Comparison of ENCODE assay signal across 23 cellular contexts in the genomic region with DNA sequence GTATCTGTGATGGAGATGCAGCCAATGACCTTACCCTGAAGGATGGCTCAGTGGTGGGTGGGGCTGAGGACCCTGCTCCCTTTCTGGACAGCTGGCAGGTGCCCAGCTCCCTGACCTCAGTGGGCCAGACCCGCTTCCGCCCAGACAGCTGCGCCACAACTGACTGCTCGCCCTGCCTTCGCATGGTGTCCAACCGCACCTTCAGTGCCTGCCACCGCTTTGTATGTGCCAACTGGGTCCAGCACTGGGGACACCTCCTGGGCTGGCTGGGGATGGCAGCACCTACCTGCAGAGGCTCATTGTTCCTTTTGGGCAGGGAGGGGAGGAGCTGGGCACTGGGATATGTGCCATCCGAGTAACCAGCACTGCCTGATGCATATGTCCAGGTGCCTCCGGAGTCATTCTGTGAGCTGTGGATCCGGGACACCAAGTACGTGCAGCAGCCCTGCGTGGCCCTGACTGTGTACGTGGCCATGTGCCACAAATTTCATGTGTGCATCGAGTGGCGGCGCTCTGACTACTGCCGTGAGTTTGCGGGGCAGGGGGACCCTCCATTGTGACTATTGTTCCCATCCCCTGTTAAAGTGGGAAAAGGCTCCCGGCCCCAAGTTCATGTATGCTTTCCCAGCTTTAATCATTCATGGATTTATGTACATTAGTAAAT.
"Had no signal": no experiment of that assay in that cellular context is flagged by ENCODE, and none has a peak within 500 bp of the region (broad histone marks: within the 10 kb centered on the region; RNA-seq: fewer than 3 reads in every experiment).

No MANE protein-coding gene starts in this region.

- H3K9ac ChIP-seq: neural progenitor cell had no signal

- ATAC-seq: naive thymus-derived CD8-positive, alpha-beta T cell had no signal

- H3K4me1 Mint-ChIP-seq: activated CD4-positive, alpha-beta memory T cell treated with anti-CD3 and anti-CD28 coated beads, Interleukin-2, amount 10 ng/mL, durations not matched to agents 7 days and 5 days; brain; naive thymus-derived CD8-positive, alpha-beta T cell; neural progenitor cell had no signal

- H2AFZ ChIP-seq: neural progenitor cell had no signal

- H3K36me3 ChIP-seq: left ventricle myocardium inferior, neural progenitor cell, thoracic aorta, upper lobe of left lung had no signal

- H3K4me3 Mint-ChIP-seq: activated CD4-positive, alpha-beta memory T cell treated with anti-CD3 and anti-CD28 coated beads, Interleukin-2, amount 10 ng/mL, durations not matched to agents 7 days and 5 days; activated T-helper 1 cell treated with anti-CD3 and anti-CD28 coated beads, Interleukin-12 subunit alpha, Interleukin-12 subunit beta, Interleukin-2, Interleukin-4 antibody, amounts not matched to agents 30 ng/mL and 10 ng/mL and 1 ng/mL, durations not matched to agents 14 hours and 24 hours and 36 hours; brain; dendritic cell treated with granulocyte-macrophage colony-stimulating factor and Interleukin-4, amounts not matched to agents 40 ng/mL and 50 ng/mL, for 4 days; naive thymus-derived CD8-positive, alpha-beta T cell; neural progenitor cell had no signal

- H3K27me3 ChIP-seq: upper lobe of left lung had no signal

- H3K4me1 ChIP-seq: left ventricle myocardium inferior, neural progenitor cell, upper lobe of left lung had no signal

- H3K4me2 ChIP-seq: neural progenitor cell had no signal

- H3K27ac ChIP-seq: left ventricle myocardium inferior, neural progenitor cell, thoracic aorta, upper lobe of left lung had no signal

- H3K36me3 Mint-ChIP-seq: brain; naive thymus-derived CD8-positive, alpha-beta T cell; neural progenitor cell had no signal

- H3K9me3 Mint-ChIP-seq: activated CD4-positive, alpha-beta memory T cell treated with anti-CD3 and anti-CD28 coated beads, Interleukin-2, amount 10 ng/mL, durations not matched to agents 7 days and 5 days; activated T-helper 1 cell treated with anti-CD3 and anti-CD28 coated beads, Interleukin-12 subunit alpha, Interleukin-12 subunit beta, Interleukin-2, Interleukin-4 antibody, amounts not matched to agents 30 ng/mL and 10 ng/mL and 1 ng/mL, durations not matched to agents 14 hours and 24 hours and 36 hours; dendritic cell treated with granulocyte-macrophage colony-stimulating factor and Interleukin-4, amounts not matched to agents 40 ng/mL and 50 ng/mL, for 4 days; naive thymus-derived CD8-positive, alpha-beta T cell; neural progenitor cell had no signal

- DNase-seq: activated CD4-positive, alpha-beta memory T cell treated with anti-CD3 and anti-CD28 coated beads, Interleukin-2, amount 10 ng/mL, durations not matched to agents 7 days and 5 days; activated CD4-positive, alpha-beta T cell treated with anti-CD3 and anti-CD28 coated beads for 4 hours; activated CD4-positive, CD25-positive, alpha-beta regulatory T cell; activated gamma-delta T cell; activated naive CD4-positive, alpha-beta T cell treated with anti-CD3 and anti-CD28 coated beads, Interleukin-2, amount 50 U/mL, for 16 hours; activated T-cell treated with anti-CD3 and anti-CD28 coated beads for 4 hours; aorta; effector CD8-positive, alpha-beta T cell; glutamatergic neuron; hypothalamus; left ventricle myocardium inferior; naive thymus-derived CD8-positive, alpha-beta T cell; retina; stimulated activated CD4-positive, alpha-beta T cell treated with anti-CD3 and anti-CD28 coated beads, Interleukin-4, amount 100 ng/mL, for 1 hour; stimulated activated naive CD4-positive, alpha-beta T cell treated with Interleukin-2 at 50 U/mL for 16 hours; T1000 had no signal

- H3K9me3 ChIP-seq: left ventricle myocardium inferior, thoracic aorta, upper lobe of left lung had no signal

- H3K27ac Mint-ChIP-seq: activated CD4-positive, alpha-beta memory T cell treated with anti-CD3 and anti-CD28 coated beads, Interleukin-2, amount 10 ng/mL, durations not matched to agents 7 days and 5 days; activated T-helper 1 cell treated with anti-CD3 and anti-CD28 coated beads, Interleukin-12 subunit alpha, Interleukin-12 subunit beta, Interleukin-2, Interleukin-4 antibody, amounts not matched to agents 30 ng/mL and 10 ng/mL and 1 ng/mL, durations not matched to agents 14 hours and 24 hours and 36 hours; brain; dendritic cell treated with granulocyte-macrophage colony-stimulating factor and Interleukin-4, amounts not matched to agents 40 ng/mL and 50 ng/mL, for 4 days; naive thymus-derived CD8-positive, alpha-beta T cell; neural progenitor cell; progenitor cell of endocrine pancreas had no signal

- H3K4me3 ChIP-seq: left ventricle myocardium inferior, neural progenitor cell, thoracic aorta, upper lobe of left lung had no signal
